In genomic region chr6:111430605-111431378, GRCh38 we compare ENCODE assay signal across 19 cellular contexts. TPM values are rescaled to one million over a fixed set of nuclear protein-coding genes. Genes with fewer than 3 reads are reported as not detected.
DNase-seq lines count a peak whose midpoint lies in the region; ATAC-seq and TF ChIP-seq lines count a peak whose summit lies in the region.
"Had no signal": no experiment of that assay in that cellular context is flagged by ENCODE, and none has a peak within 500 bp of the region (broad histone marks: within the 10 kb centered on the region; RNA-seq: fewer than 3 reads in every experiment).

No MANE protein-coding gene starts in this region.

- in situ Hi-C loops in transverse colon (cut with MboI; ENCODE audit: low pct_ligation_motif_present in 1 of 4, low pct_unique_long_range_greater_than_20kb in 1 of 4, low sequenced_read_pairs in 3 of 4), result no loop called here

- peaks cover 9% of the 10 kb centered on the region for H3K4me1 ChIP-seq in SJCRH30
- H3K4me1 ChIP-seq in muscle layer of colon (ENCODE audit: insufficient read depth, low read length), result peaks cover 48% of the 10 kb centered on the region
- H3K4me1 ChIP-seq in transverse colon, result peaks cover 12 to 55% (median 23%) of the 10 kb centered on the region in 4 donors
- H3K4me1 ChIP-seq in vagina, result peaks cover 10% of the 10 kb centered on the region

- H3K9me3 ChIP-seq in SJCRH30 (replicated peaks) (no peaks in the 10 kb centered on the region; the same call in 1 of the 2 replicates), muscle layer of colon (ENCODE audit: low read length) (no peaks in the 10 kb centered on the region), transverse colon (peaks cover 12 to 14% of the 10 kb centered on the region in 2 donors), vagina (no peaks in the 10 kb centered on the region)
- H3K9me3 ChIP-seq: SJSA1 had no signal

- no peaks in the 10 kb centered on the region; the same call in 1 of the 2 replicates for H3K36me3 ChIP-seq in SJCRH30
- H3K36me3 ChIP-seq in muscle layer of colon (ENCODE audit: insufficient read depth, low read length), result no peaks in the 10 kb centered on the region
- no peaks in the 10 kb centered on the region for H3K36me3 ChIP-seq in transverse colon
- peaks cover 0 to 4% of the 10 kb centered on the region in 2 donors for H3K36me3 ChIP-seq in vagina

- no peak overlapping the region for H3K9ac ChIP-seq in muscle layer of colon (ENCODE audit: low read length)

- peaks cover 15 to 37% of the 10 kb centered on the region in 2 donors for H3K36me3 Mint-ChIP-seq in activated T-cell treated with anti-CD3 and anti-CD28 coated beads, Interleukin-2, amount 50 U/mL, for 72 hours (ENCODE audit: insufficient read depth in 2 of 2)

- peaks cover 11 to 14% of the 10 kb centered on the region in 2 donors for H3K9me3 Mint-ChIP-seq in activated T-cell treated with anti-CD3 and anti-CD28 coated beads, Interleukin-2, amount 50 U/mL, for 72 hours

- peaks cover 61% of the 10 kb centered on the region for H3K4me1 Mint-ChIP-seq in activated T-cell treated with anti-CD3 and anti-CD28 coated beads, Interleukin-2, amount 50 U/mL, for 72 hours (ENCODE audit: low read depth)

- H3K27me3 Mint-ChIP-seq in activated T-cell treated with anti-CD3 and anti-CD28 coated beads, Interleukin-2, amount 50 U/mL, for 72 hours (ENCODE audit: low read depth), result no peaks in the 10 kb centered on the region
- H3K27me3 Mint-ChIP-seq: B cell, T-cell had no signal

- TF ChIP-seq POLR2A in transverse colon (IDR thresholded peaks at IDR 0.05), result no peak
- TF ChIP-seq POLR2A in vagina (IDR thresholded peaks at IDR 0.05), result no peak

- WGBS in transverse colon (ENCODE audit: low coverage in 1 of 2), 2 donors, result 75 to 76% methylated on average over 10 to 11 of the region's 11 CpGs

- H3K4me3 Mint-ChIP-seq in activated T-cell treated with anti-CD3 and anti-CD28 coated beads, Interleukin-2, amount 50 U/mL, for 72 hours, result no peak overlapping the region
- H3K4me3 Mint-ChIP-seq: B cell, T-cell had no signal

- ATAC-seq in activated T-cell treated with anti-CD3 and anti-CD28 coated beads, Interleukin-2, amount 50 U/mL, for 72 hours (replicated peaks in 1 of 2), result no peak
- ATAC-seq: GM12878, T-cell had no signal

- no peak for DNase-seq in activated T-cell treated with anti-CD3 and anti-CD28 coated beads, Interleukin-2, amount 50 U/mL, for 72 hours
- no peak for DNase-seq in activated T-cell treated with anti-CD3 and anti-CD28 coated beads, Interleukin-2, amount 50 U/mL, for 1 hour
- peak; percentile 13 to 25 for DNase-seq in SJCRH30
- DNase-seq in transverse colon, result no peak
- no peak for DNase-seq in GM19240 (ENCODE audit: insufficient read length, low spot score)
- no peak for DNase-seq in vagina (ENCODE audit: extremely low spot score in 2 of 2)
- DNase-seq in CD1c-positive myeloid dendritic cell (ENCODE audit: extremely low spot score), result no peak
- DNase-seq: DMS53; HCEC 1CT; NCI-H1436 treated with DMSO at 0.1 percent for 48 hours; NCI-H2081 treated with DMSO at 0.1 percent for 48 hours; NK-92 treated with Interleukin-12 subunit alpha and Interleukin-12 subunit beta, amount 100 ng/mL, for 24 hours; OCI-M1; T-cell had no signal

- TF ChIP-seq EP300 in transverse colon (IDR thresholded peaks at IDR 0.05; ENCODE audit: low read depth), result no peak

- no peak overlapping the region for H3K27ac ChIP-seq in SJCRH30
- H3K27ac ChIP-seq in muscle layer of colon (ENCODE audit: low read depth, low read length), result peak overlapping the region; percentile 61
- H3K27ac ChIP-seq in transverse colon, result peak overlapping the region in 3 of 4 donors; percentile 47 to 75 (median 72)
- H3K27ac ChIP-seq in vagina, result no peak overlapping the region
- H3K27ac ChIP-seq: RWPE1, SJSA1 had no signal

- intact Hi-C loops in transverse colon (cut with DNase I; ENCODE audit: low total_unique reads), result no loop called here
- intact Hi-C loops in vagina (cut with DNase I), result no loop called here

- no peaks in the 10 kb centered on the region for H3K27me3 ChIP-seq in SJCRH30
- H3K27me3 ChIP-seq in muscle layer of colon (ENCODE audit: control insufficient read depth in 1 of 2, insufficient read depth in 2 of 2, low read length in 2 of 2), result no peaks in the 10 kb centered on the region
- no peaks in the 10 kb centered on the region for H3K27me3 ChIP-seq in transverse colon
- H3K27me3 ChIP-seq in vagina, result no peaks in the 10 kb centered on the region
- H3K27me3 ChIP-seq: SJSA1 had no signal

- no peak overlapping the region for H3K4me3 ChIP-seq in SJCRH30
- peak overlapping the region in 1 of 2 donors; percentile 30 for H3K4me3 ChIP-seq in muscle layer of colon (ENCODE audit: low read depth in 1 of 2, low read length in 2 of 2)
- H3K4me3 ChIP-seq in transverse colon, result no peak overlapping the region
- H3K4me3 ChIP-seq in vagina, result no peak overlapping the region
- H3K4me3 ChIP-seq: GM12878, SJSA1 had no signal

- no peak for TF ChIP-seq CTCF in transverse colon (IDR thresholded peaks at IDR 0.05)
- TF ChIP-seq CTCF in vagina (IDR thresholded peaks at IDR 0.05), result no peak

- peak overlapping the region; percentile 43 for H3K27ac Mint-ChIP-seq in activated T-cell treated with anti-CD3 and anti-CD28 coated beads, Interleukin-2, amount 50 U/mL, for 72 hours
- H3K27ac Mint-ChIP-seq: B cell, T-cell had no signal

RNA-seq across cellular contexts. Expression of gene REV3L, which starts 52.2 kb away (rescaled TPM):
- total RNA-seq in activated T-cell treated with anti-CD3 and anti-CD28 coated beads, Interleukin-2, amount 50 U/mL, for 72 hours, result 10 to 100 TPM; 17.4 to 19.3 TPM
- total RNA-seq in SJCRH30 (2014; rRNA removed; shearing (Covaris generic)), result 32.7 and 34.3 TPM in 2 replicates
- total RNA-seq in transverse colon, result 100 to 1,000 TPM in 1 of 4 donors, 10 to 100 TPM in 3; 24.7 to 256 (median 34.7) TPM
- total RNA-seq in vagina, result 33.9 TPM

Comparison
In these comparisons a context has a peak if more than half of its experiments do, and no peak if none do; other contexts are left out.
1. DNase-seq: peak in SJCRH30 (2 of 2); none in activated T-cell treated with anti-CD3 and anti-CD28 coated beads, Interleukin-2, amount 50 U/mL, for 72 hours (0 of 2), activated T-cell treated with anti-CD3 and anti-CD28 coated beads, Interleukin-2, amount 50 U/mL, for 1 hour (single experiment), transverse colon (single experiment), GM19240 (single experiment), vagina (0 of 2) and CD1c-positive myeloid dendritic cell (single experiment).
2. H3K27ac ChIP-seq: peak in muscle layer of colon (single experiment) and transverse colon (3 of 4); none in SJCRH30 (single experiment) and vagina (single experiment).